ENCODE assay signal across 8 cellular contexts in the genomic region with DNA sequence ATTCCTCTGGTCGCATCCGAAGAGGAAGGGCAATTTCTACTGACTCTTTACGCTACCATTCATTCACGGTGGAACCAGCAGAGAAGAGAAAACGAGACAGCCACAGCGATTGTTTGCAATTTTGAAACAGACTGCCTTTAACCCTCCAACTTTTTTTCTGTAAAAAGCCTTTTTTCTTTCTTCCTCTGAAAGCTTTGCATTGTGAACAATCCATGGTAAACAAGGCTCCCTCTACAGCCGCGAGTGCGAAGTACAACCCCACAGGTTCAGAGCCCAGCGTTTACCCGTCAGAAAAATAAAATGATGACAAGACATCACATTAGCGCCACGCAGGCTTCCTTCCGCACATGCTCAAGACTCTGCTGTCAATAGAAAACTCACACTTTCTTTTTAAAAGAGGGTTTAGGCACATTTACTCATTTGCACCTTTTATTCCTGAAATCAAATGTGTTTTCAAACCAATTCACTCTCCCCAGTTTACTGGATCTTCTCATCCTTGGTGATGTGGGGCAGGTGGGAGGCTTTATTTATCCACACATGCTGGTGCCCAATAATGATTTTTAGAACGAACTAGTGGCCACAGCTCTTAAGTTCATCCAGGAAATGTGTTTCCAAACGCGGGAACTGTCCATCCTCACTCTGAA.
DNase-seq lines count a peak whose midpoint lies in the region; ATAC-seq and TF ChIP-seq lines count a peak whose summit lies in the region.

No MANE protein-coding gene starts in this region.

- peak overlapping the region; percentile 85 to 93 for H3K4me3 Mint-ChIP-seq in stimulated activated naive CD8-positive, alpha-beta T cell treated with anti-CD3 and anti-CD28 coated beads, Interleukin-15, amount 100 ng/mL, for 72 hours

- H3K27me3 ChIP-seq in neural cell (ENCODE audit: insufficient read depth, low read depth, low read length): no peaks in the 10 kb centered on the region

- TF ChIP-seq EP300 in neural cell (conservative IDR thresholded peaks at IDR 0.05; ENCODE audit: poor library complexity, severe bottlenecking): peak; percentile 65

- TF ChIP-seq CTCF in LNCAP (IDR thresholded peaks at IDR 0.05): peak; percentile 79
- TF ChIP-seq CTCF in fibroblast of pulmonary artery (IDR thresholded peaks at IDR 0.05; ENCODE audit: low read length, missing control alignments): peak; percentile 87
- TF ChIP-seq CTCF in neural cell (IDR thresholded peaks at IDR 0.05; ENCODE audit: poor library complexity, severe bottlenecking): peak; percentile 91

- ATAC-seq in GM19351 (IDR thresholded peaks at IDR 0.05; ENCODE audit: unreplicated experiment): peak; percentile 75
- peak; percentile 77 for ATAC-seq in stimulated activated naive CD8-positive, alpha-beta T cell treated with anti-CD3 and anti-CD28 coated beads, Interleukin-15, amount 100 ng/mL, for 72 hours

- H3F3A ChIP-seq in neural cell (ENCODE audit: insufficient read depth, low read length, poor library complexity, severe bottlenecking): peaks cover 6% of the 10 kb centered on the region

- peak overlapping the region; percentile 97 for H3K4me2 ChIP-seq in neural cell (ENCODE audit: low read length)

- peak overlapping the region; percentile 90 to 91 for H3K27ac Mint-ChIP-seq in stimulated activated naive CD8-positive, alpha-beta T cell treated with anti-CD3 and anti-CD28 coated beads, Interleukin-15, amount 100 ng/mL, for 72 hours

- H3K4me3 ChIP-seq in fibroblast of pulmonary artery (replicated peaks; ENCODE audit: low read depth, low read length) (peak overlapping the region; percentile 70), neural cell (ENCODE audit: low read length) (peak overlapping the region; percentile 96)

- no peaks in the 10 kb centered on the region for H3K9me2 ChIP-seq in neural cell (ENCODE audit: insufficient read depth, low read length)

- peaks cover 52% of the 10 kb centered on the region for H3K4me1 Mint-ChIP-seq in stimulated activated naive CD8-positive, alpha-beta T cell treated with anti-CD3 and anti-CD28 coated beads, Interleukin-15, amount 100 ng/mL, for 72 hours

- H3K27me3 Mint-ChIP-seq in stimulated activated naive CD8-positive, alpha-beta T cell treated with anti-CD3 and anti-CD28 coated beads, Interleukin-15, amount 100 ng/mL, for 72 hours: no peaks in the 10 kb centered on the region

- peak overlapping the region; percentile 99 for H3K27ac ChIP-seq in neural cell (ENCODE audit: low read length)

- H4K20me1 ChIP-seq in neural cell (ENCODE audit: insufficient read depth): peaks cover 10% of the 10 kb centered on the region

- H3K36me3 ChIP-seq in neural cell (ENCODE audit: insufficient read depth, low read length): no peaks in the 10 kb centered on the region

- H3K79me2 ChIP-seq in neural cell (replicated peaks; ENCODE audit: insufficient read depth, low read length): peaks cover 26% of the 10 kb centered on the region

- no peak overlapping the region for H2AFZ ChIP-seq in neural cell (ENCODE audit: low read depth, low read length)

- peak; percentile 77 for TF ChIP-seq RAD21 in neural cell (conservative IDR thresholded peaks at IDR 0.05)

- peak overlapping the region; percentile 99 for H3K9ac ChIP-seq in neural cell (ENCODE audit: low read length)

- H3K9me3 Mint-ChIP-seq in stimulated activated naive CD8-positive, alpha-beta T cell treated with anti-CD3 and anti-CD28 coated beads, Interleukin-15, amount 100 ng/mL, for 72 hours: peaks cover 0 to 11% of the 10 kb centered on the region in 2 donors

- DNase-seq in Ammon's horn (ENCODE audit: low spot score) (peak; percentile 93), RPMI8226 (peak; percentile 91), fibroblast of pulmonary artery (ENCODE audit: low read depth) (peak; percentile 86)
- DNase-seq in activated T-helper 1 cell treated with anti-CD3 and anti-CD28 coated beads, Interleukin-2, amount 50 U/mL, for 16 hours (ENCODE audit: low read depth in 1 of 2, low spot score in 1 of 2): peak; percentile 63
- peak; percentile 68 to 82 for DNase-seq in stimulated activated naive CD8-positive, alpha-beta T cell treated with anti-CD3 and anti-CD28 coated beads, Interleukin-15, amount 100 ng/mL, for 72 hours

- no peaks in the 10 kb centered on the region for H3K9me3 ChIP-seq in neural cell (ENCODE audit: low read length)

TF ChIP-seq in neural cell, 6 proteins besides CTCF, POLR2A, EP300 and RAD21:
- peak; percentile 87 for TF ChIP-seq MXI1 (conservative IDR thresholded peaks at IDR 0.05; ENCODE audit: poor library complexity, severe bottlenecking)
- TF ChIP-seq EZH2 (IDR thresholded peaks at IDR 0.05; ENCODE audit: borderline replicate concordance, insufficient read depth, low read length, poor library complexity, severe bottlenecking): no peak
- TF ChIP-seq SMC3 (conservative IDR thresholded peaks at IDR 0.05; ENCODE audit: poor library complexity): peak; percentile 73
- TF ChIP-seq, protein P1, sequence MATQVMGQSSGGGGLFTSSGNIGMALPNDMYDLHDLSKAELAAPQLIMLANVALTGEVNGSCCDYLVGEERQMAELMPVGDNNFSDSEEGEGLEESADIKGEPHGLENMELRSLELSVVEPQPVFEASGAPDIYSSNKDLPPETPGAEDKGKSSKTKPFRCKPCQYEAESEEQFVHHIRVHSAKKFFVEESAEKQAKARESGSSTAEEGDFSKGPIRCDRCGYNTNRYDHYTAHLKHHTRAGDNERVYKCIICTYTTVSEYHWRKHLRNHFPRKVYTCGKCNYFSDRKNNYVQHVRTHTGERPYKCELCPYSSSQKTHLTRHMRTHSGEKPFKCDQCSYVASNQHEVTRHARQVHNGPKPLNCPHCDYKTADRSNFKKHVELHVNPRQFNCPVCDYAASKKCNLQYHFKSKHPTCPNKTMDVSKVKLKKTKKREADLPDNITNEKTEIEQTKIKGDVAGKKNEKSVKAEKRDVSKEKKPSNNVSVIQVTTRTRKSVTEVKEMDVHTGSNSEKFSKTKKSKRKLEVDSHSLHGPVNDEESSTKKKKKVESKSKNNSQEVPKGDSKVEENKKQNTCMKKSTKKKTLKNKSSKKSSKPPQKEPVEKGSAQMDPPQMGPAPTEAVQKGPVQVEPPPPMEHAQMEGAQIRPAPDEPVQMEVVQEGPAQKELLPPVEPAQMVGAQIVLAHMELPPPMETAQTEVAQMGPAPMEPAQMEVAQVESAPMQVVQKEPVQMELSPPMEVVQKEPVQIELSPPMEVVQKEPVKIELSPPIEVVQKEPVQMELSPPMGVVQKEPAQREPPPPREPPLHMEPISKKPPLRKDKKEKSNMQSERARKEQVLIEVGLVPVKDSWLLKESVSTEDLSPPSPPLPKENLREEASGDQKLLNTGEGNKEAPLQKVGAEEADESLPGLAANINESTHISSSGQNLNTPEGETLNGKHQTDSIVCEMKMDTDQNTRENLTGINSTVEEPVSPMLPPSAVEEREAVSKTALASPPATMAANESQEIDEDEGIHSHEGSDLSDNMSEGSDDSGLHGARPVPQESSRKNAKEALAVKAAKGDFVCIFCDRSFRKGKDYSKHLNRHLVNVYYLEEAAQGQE (IDR thresholded peaks at IDR 0.05; ENCODE audit: borderline replicate concordance): peak; percentile 21

Comparison
In these comparisons a context has a peak if more than half of its experiments do, and no peak if none do; other contexts are left out.
1. Peak in every context shown above with its lines: DNase-seq, ATAC-seq, H3K4me3 ChIP-seq and H3K27ac ChIP-seq.